9 cellular contexts compared by ENCODE assay signal in the genomic region with DNA sequence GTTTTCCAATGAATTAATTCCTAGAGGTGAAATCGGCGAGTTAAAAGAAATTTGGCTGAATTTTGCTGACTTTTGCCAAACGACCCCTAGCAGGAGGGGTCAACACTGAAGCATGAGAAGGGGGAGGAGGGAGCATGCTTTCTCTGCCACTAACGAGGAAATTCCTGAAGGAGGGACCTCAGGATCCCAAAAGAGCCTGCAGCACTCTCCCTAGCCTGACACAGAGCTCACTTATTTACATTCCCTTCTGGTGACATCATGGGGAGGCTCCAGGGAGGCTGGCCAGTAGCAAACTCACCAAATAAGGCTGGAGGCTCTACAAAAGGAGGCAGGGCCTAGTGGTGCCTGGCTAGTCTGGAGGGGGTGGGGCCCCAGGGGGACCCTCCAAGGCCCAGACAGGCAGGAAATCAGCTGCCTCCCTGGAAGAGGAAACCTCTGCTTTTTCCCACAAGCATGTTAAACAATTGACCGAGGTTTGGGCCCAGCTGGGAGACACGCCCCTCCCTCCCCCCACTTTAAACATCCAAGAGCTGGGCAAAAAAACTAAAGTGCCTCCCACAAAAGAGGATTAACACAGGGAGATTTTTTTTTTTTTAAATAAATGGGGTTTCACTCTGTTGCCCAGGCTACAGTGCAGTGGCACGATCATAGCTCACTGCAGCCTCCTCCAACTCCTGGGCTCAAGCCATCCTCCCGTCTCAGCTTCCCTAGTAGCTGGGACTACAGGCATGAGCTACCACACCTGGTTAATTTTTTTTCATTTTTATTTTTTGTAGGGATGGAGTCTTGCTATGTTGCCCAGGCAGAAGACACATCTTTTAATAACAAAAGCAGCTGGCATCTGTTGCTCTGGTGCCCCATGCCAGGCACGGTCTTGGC. TPM values are rescaled to one million over a fixed set of nuclear protein-coding genes. Genes with fewer than 3 reads are reported as not detected.
DNase-seq lines count a peak whose midpoint lies in the region; ATAC-seq and TF ChIP-seq lines count a peak whose summit lies in the region.
"Had no signal": no experiment of that assay in that cellular context is flagged by ENCODE, and none has a peak within 500 bp of the region (broad histone marks: within the 10 kb centered on the region; RNA-seq: fewer than 3 reads in every experiment).

No MANE protein-coding gene starts in this region.

- no peaks in the 10 kb centered on the region for H3K27me3 ChIP-seq in naive thymus-derived CD4-positive, alpha-beta T cell (ENCODE audit: control insufficient read depth in 2 of 2, insufficient read depth in 2 of 2, low read length in 2 of 2)

- POLR2A ChIA-PET in HEK293 (lab: Yijun Ruan, JAX): interaction anchor here (0.7 to 5.3 kb wide), 15 partner anchors 10 to 503 kb away, joined by 3 to 258 read pairs (median 6); partner anchors contain the start of genes EEF2, HDGFL2, MPND and MRPL54
- POLR2A ChIA-PET in naive thymus-derived CD4-positive, alpha-beta T cell (lab: Charles Lee): interaction anchor here (1.4 kb wide), 1 partner anchor 16 kb away, joined by 9 read pairs; the partner anchor contains the start of gene EEF2

- CTCF ChIA-PET in HEK293 (lab: Yijun Ruan, JAX): interaction anchor here (0.5 to 2.0 kb wide), 14 partner anchors 10 to 577 kb away, joined by 3 to 10 read pairs (median 4); partner anchors contain the start of genes EEF2 and NMRK2
- CTCF ChIA-PET in naive thymus-derived CD4-positive, alpha-beta T cell (lab: Charles Lee): interaction anchor here (1.1 to 1.2 kb wide), 2 partner anchors 19 to 22 kb away, joined by 4 read pairs; no protein-coding TSS in a partner anchor

- peak overlapping the region; percentile 78 for H3K27ac ChIP-seq in HEK293 (ENCODE audit: extremely low read depth, low read depth, low read length)
- no peak overlapping the region for H3K27ac ChIP-seq in naive thymus-derived CD4-positive, alpha-beta T cell (ENCODE audit: low read depth, low read length)
- H3K27ac ChIP-seq: HL-60 had no signal

- intact Hi-C loops in naive thymus-derived CD4-positive, alpha-beta T cell (cut with micrococcal nuclease): no loop called here

- no peaks in the 10 kb centered on the region for H3K9me3 ChIP-seq in HEK293 (ENCODE audit: control insufficient read depth, insufficient read depth, low read depth, low read length)
- no peaks in the 10 kb centered on the region for H3K9me3 ChIP-seq in naive thymus-derived CD4-positive, alpha-beta T cell (ENCODE audit: control insufficient read depth in 2 of 3, low read length in 3 of 3)

- peaks cover 18 to 44% of the 10 kb centered on the region in 2 experiments; a peak in 2 of 3 replicates for H3K36me3 ChIP-seq in HEK293 (ENCODE audit: control insufficient read depth in 2 of 2, insufficient read depth in 1 of 2, low read length in 2 of 2)
- H3K36me3 ChIP-seq in naive thymus-derived CD4-positive, alpha-beta T cell (ENCODE audit: control insufficient read depth in 2 of 3, insufficient read depth in 3 of 3, low read length in 3 of 3): peaks cover 0 to 52% (median 0%) of the 10 kb centered on the region in 3 experiments

- peak; percentile 99 for DNase-seq in AG09319 (ENCODE audit: extremely low read depth, low read depth)
- peak; percentile 92 for DNase-seq in T1000 (lab: John Stamatoyannopoulos, UW)
- peak; percentile 100 for DNase-seq in fibroblast of peridontal ligament (ENCODE audit: extremely low read depth)
- no peak for DNase-seq in naive thymus-derived CD4-positive, alpha-beta T cell
- no peak for DNase-seq in cerebellar nuclear complex (lab: John Stamatoyannopoulos, UW)

- ATAC-seq in naive thymus-derived CD4-positive, alpha-beta T cell: no peak
- ATAC-seq in GM21576 (IDR thresholded peaks at IDR 0.05; ENCODE audit: unreplicated experiment) (no peak), HG03457 (IDR thresholded peaks at IDR 0.05; ENCODE audit: unreplicated experiment) (no peak)

- H3K4me3 ChIP-seq in HEK293 (ENCODE audit: low read depth, low read length): no peak overlapping the region; the same call in 1 of the 2 replicates
- H3K4me3 ChIP-seq in naive thymus-derived CD4-positive, alpha-beta T cell (ENCODE audit: low read length): no peak overlapping the region

- TF ChIP-seq CTCF in AG09319 (IDR thresholded peaks at IDR 0.05; ENCODE audit: low read depth, low read length) (no peak), HEK293 (tag by site-specific recombination; IDR thresholded peaks at IDR 0.05) (no peak)

- no peaks in the 10 kb centered on the region for H3K27me3 Mint-ChIP-seq in naive thymus-derived CD4-positive, alpha-beta T cell

- H3K4me1 Mint-ChIP-seq in naive thymus-derived CD4-positive, alpha-beta T cell: peaks cover 13 to 34% (median 29%) of the 10 kb centered on the region in 7 donors

- H3K9me3 Mint-ChIP-seq in naive thymus-derived CD4-positive, alpha-beta T cell: no peaks in the 10 kb centered on the region

- peak overlapping the region in 4 of 9 donors; percentile 28 to 83 (median 53) for H3K27ac Mint-ChIP-seq in naive thymus-derived CD4-positive, alpha-beta T cell

- peak overlapping the region in 9 of 10 donors; percentile 41 to 92 (median 89) for H3K4me3 Mint-ChIP-seq in naive thymus-derived CD4-positive, alpha-beta T cell

- peaks cover 17% of the 10 kb centered on the region for H3K4me1 ChIP-seq in HEK293 (ENCODE audit: control insufficient read depth, insufficient read depth, low read length)
- peaks cover 13 to 16% of the 10 kb centered on the region in 2 donors for H3K4me1 ChIP-seq in naive thymus-derived CD4-positive, alpha-beta T cell (ENCODE audit: control insufficient read depth in 2 of 2, insufficient read depth in 2 of 2, low read length in 2 of 2)

- peaks cover 0 to 8% (median 4%) of the 10 kb centered on the region in 5 donors for H3K36me3 Mint-ChIP-seq in naive thymus-derived CD4-positive, alpha-beta T cell

TF ChIP-seq in HEK293, 187 proteins besides CTCF, POLR2A, EP300 and RAD21 (continues in another document):
- TF ChIP-seq ZBTB7A (tag by site-specific recombination; IDR thresholded peaks at IDR 0.05; ENCODE audit: low read depth) (no peak), KLF1 (tag by site-specific recombination; IDR thresholded peaks at IDR 0.05) (peak; percentile 58; the same call in 1 of the 2 replicates), ZNF510 (tag by site-specific recombination; IDR thresholded peaks at IDR 0.05; ENCODE audit: insufficient replicate concordance) (no peak), ZNF580 (tag by site-specific recombination; IDR thresholded peaks at IDR 0.05) (no peak), ZBTB21 (tag by site-specific recombination; IDR thresholded peaks at IDR 0.05) (peak; percentile 72), ZNF394 (tag by site-specific recombination; IDR thresholded peaks at IDR 0.05; ENCODE audit: borderline replicate concordance) (peak; percentile 61; the same call in 1 of the 2 replicates), ZBTB6 (tag by site-specific recombination; IDR thresholded peaks at IDR 0.05) (peak; percentile 77), ZBTB17 (tag by site-specific recombination; IDR thresholded peaks at IDR 0.05) (peak; percentile 81), HOXC10 (CRISPR knock-in tag; IDR thresholded peaks at IDR 0.05) (no peak), ZFHX2 (tag by site-specific recombination; conservative IDR thresholded peaks at IDR 0.05) (no peak)
- TF ChIP-seq, protein P1, sequence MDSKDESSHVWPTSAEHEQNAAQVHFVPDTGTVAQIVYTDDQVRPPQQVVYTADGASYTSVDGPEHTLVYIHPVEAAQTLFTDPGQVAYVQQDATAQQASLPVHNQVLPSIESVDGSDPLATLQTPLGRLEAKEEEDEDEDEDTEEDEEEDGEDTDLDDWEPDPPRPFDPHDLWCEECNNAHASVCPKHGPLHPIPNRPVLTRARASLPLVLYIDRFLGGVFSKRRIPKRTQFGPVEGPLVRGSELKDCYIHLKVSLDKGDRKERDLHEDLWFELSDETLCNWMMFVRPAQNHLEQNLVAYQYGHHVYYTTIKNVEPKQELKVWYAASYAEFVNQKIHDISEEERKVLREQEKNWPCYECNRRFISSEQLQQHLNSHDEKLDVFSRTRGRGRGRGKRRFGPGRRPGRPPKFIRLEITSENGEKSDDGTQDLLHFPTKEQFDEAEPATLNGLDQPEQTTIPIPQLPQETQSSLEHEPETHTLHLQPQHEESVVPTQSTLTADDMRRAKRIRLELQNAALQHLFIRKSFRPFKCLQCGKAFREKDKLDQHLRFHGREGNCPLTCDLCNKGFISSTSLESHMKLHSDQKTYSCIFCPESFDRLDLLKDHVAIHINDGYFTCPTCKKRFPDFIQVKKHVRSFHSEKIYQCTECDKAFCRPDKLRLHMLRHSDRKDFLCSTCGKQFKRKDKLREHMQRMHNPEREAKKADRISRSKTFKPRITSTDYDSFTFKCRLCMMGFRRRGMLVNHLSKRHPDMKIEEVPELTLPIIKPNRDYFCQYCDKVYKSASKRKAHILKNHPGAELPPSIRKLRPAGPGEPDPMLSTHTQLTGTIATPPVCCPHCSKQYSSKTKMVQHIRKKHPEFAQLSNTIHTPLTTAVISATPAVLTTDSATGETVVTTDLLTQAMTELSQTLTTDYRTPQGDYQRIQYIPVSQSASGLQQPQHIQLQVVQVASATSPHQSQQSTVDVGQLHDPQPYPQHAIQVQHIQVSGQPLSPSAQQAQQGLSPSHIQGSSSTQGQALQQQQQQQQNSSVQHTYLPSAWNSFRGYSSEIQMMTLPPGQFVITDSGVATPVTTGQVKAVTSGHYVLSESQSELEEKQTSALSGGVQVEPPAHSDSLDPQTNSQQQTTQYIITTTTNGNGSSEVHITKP (tag by site-specific recombination; IDR thresholded peaks at IDR 0.05): peak; percentile 42

RNA-seq across cellular contexts. Expression of gene DAPK3, which starts 2.1 kb away (rescaled TPM):
- 10 to 100 TPM; 24.7 to 40.3 (median 33.9) TPM for total RNA-seq in naive thymus-derived CD4-positive, alpha-beta T cell
- 10 to 100 TPM; 18.2 to 35.4 TPM for polyA plus RNA-seq in naive thymus-derived CD4-positive, alpha-beta T cell

RNA-seq across cellular contexts. Expression of gene EEF2, which starts 16.5 kb away (rescaled TPM):
- 1,000 to 10,000 TPM; 1,791 to 2,674 (median 2,346) TPM for total RNA-seq in naive thymus-derived CD4-positive, alpha-beta T cell
- polyA plus RNA-seq in naive thymus-derived CD4-positive, alpha-beta T cell: 100 to 1,000 TPM; 611 to 634 TPM

RNA-seq across cellular contexts. Expression of gene NMRK2, which starts 35.9 kb away (rescaled TPM):
- total RNA-seq in naive thymus-derived CD4-positive, alpha-beta T cell: not detected
- not detected for polyA plus RNA-seq in naive thymus-derived CD4-positive, alpha-beta T cell

RNA-seq across cellular contexts. Expression of gene PIAS4, which starts 38.7 kb away (rescaled TPM):
- total RNA-seq in naive thymus-derived CD4-positive, alpha-beta T cell: 10 to 100 TPM; 23.9 to 40.6 (median 28.8) TPM
- 1 to 10 TPM; 3.9 to 6.8 TPM for polyA plus RNA-seq in naive thymus-derived CD4-positive, alpha-beta T cell

Comparison
In these comparisons a context has a peak if more than half of its experiments do, and no peak if none do; other contexts are left out.
1. DNase-seq: peak in AG09319 (single experiment), T1000 (single experiment) and fibroblast of peridontal ligament (single experiment); none in naive thymus-derived CD4-positive, alpha-beta T cell (0 of 9) and cerebellar nuclear complex (0 of 2).